ENCODE assay signal across 18 cellular contexts in the genomic region with DNA sequence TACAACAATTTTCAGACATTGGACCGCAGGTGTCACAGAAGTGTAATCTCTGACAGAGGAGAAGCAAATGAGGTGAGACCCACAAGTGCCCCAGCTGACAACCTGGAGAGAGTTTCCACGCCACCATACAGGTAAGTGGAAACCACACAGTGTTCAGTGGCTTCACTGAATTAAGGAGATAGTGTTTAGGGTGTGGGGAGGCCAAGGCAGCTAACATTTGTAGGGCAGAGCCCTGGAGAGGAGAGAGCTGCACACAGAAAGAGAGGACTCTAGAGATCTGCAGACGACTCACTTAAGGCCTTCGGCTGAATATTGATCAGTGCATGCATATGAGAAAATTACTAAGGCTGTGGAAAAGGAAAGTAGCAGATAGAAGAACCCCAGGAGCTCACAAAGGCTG.
DNase-seq lines count a peak whose midpoint lies in the region; ATAC-seq and TF ChIP-seq lines count a peak whose summit lies in the region.
"Had no signal": no experiment of that assay in that cellular context is flagged by ENCODE, and none has a peak within 500 bp of the region (broad histone marks: within the 10 kb centered on the region; RNA-seq: fewer than 3 reads in every experiment).

No MANE protein-coding gene starts in this region.

- H3K4me1 Mint-ChIP-seq in activated CD8-positive, alpha-beta T cell treated with anti-CD3 and anti-CD28 coated beads, Interleukin-2, amount 10 ng/mL, durations not matched to agents 7 days and 5 days (ENCODE audit: low read depth): peaks cover 15% of the 10 kb centered on the region
- H3K4me1 Mint-ChIP-seq in osteocyte (ENCODE audit: unreplicated experiment): peaks cover 16% of the 10 kb centered on the region
- peaks cover 0 to 9% of the 10 kb centered on the region in 2 donors for H3K4me1 Mint-ChIP-seq in effector memory CD8-positive, alpha-beta T cell (ENCODE audit: low read depth in 2 of 2)

- no peak for TF ChIP-seq EP300 in esophagus muscularis mucosa (IDR thresholded peaks at IDR 0.05)

- no peak for TF ChIP-seq POLR2A in esophagus muscularis mucosa (IDR thresholded peaks at IDR 0.05; ENCODE audit: low read depth)

- H3K9me3 Mint-ChIP-seq in activated CD8-positive, alpha-beta T cell treated with anti-CD3 and anti-CD28 coated beads, Interleukin-2, amount 10 ng/mL, durations not matched to agents 7 days and 5 days (ENCODE audit: insufficient read depth): peaks cover 12% of the 10 kb centered on the region
- H3K9me3 Mint-ChIP-seq in osteocyte (ENCODE audit: unreplicated experiment): peaks cover 7% of the 10 kb centered on the region
- H3K9me3 Mint-ChIP-seq in effector memory CD8-positive, alpha-beta T cell: peaks cover 4 to 8% of the 10 kb centered on the region in 2 donors

- TF ChIP-seq CTCF in esophagus muscularis mucosa (IDR thresholded peaks at IDR 0.05): no peak
- no peak for TF ChIP-seq CTCF in osteocyte (IDR thresholded peaks at IDR 0.05)

- peaks cover 36% of the 10 kb centered on the region for H3K27me3 Mint-ChIP-seq in activated CD8-positive, alpha-beta T cell treated with anti-CD3 and anti-CD28 coated beads, Interleukin-2, amount 10 ng/mL, durations not matched to agents 7 days and 5 days (ENCODE audit: low read depth)
- peaks cover 45% of the 10 kb centered on the region for H3K27me3 Mint-ChIP-seq in osteocyte (ENCODE audit: unreplicated experiment)
- H3K27me3 Mint-ChIP-seq in effector memory CD8-positive, alpha-beta T cell: peaks cover 0 to 38% of the 10 kb centered on the region in 2 donors

- H3K36me3 Mint-ChIP-seq in activated CD8-positive, alpha-beta T cell treated with anti-CD3 and anti-CD28 coated beads, Interleukin-2, amount 10 ng/mL, durations not matched to agents 7 days and 5 days (ENCODE audit: low read depth): no peaks in the 10 kb centered on the region
- no peaks in the 10 kb centered on the region for H3K36me3 Mint-ChIP-seq in osteocyte (ENCODE audit: unreplicated experiment)
- peaks cover 2% of the 10 kb centered on the region for H3K36me3 Mint-ChIP-seq in effector memory CD8-positive, alpha-beta T cell (ENCODE audit: insufficient read depth)

- 76% methylated on average over 4 of the region's 4 CpGs for WGBS in esophagus muscularis mucosa

- H3K9me3 ChIP-seq in esophagus muscularis mucosa: peaks cover 0 to 15% (median 8%) of the 10 kb centered on the region in 4 donors

- H3K27ac ChIP-seq in esophagus muscularis mucosa (replicated peaks in 1 of 4): no peak overlapping the region

- no peaks in the 10 kb centered on the region for H3K27me3 ChIP-seq in esophagus muscularis mucosa

- peaks cover 25 to 44% (median 35%) of the 10 kb centered on the region in 4 donors for H3K4me1 ChIP-seq in esophagus muscularis mucosa
- H3K4me1 ChIP-seq: Caco-2 had no signal

- intact Hi-C loops in esophagus muscularis mucosa (cut with DNase I): no loop called here

- POLR2A ChIA-PET in activated CD8-positive, alpha-beta T cell treated with anti-CD3 and anti-CD28 coated beads, Interleukin-2, amount 10 ng/mL, durations not matched to agents 7 days and 5 days (lab: Charles Lee): no interaction called here

- CTCF ChIA-PET in activated CD8-positive, alpha-beta T cell treated with anti-CD3 and anti-CD28 coated beads, Interleukin-2, amount 10 ng/mL, durations not matched to agents 7 days and 5 days (lab: Charles Lee): interaction anchor here (0.8 to 1.5 kb wide), 3 partner anchors 10 to 187 kb away, joined by 3 to 6 read pairs (median 3); no protein-coding TSS in a partner anchor

- H3K4me3 Mint-ChIP-seq in activated CD8-positive, alpha-beta T cell treated with anti-CD3 and anti-CD28 coated beads, Interleukin-2, amount 10 ng/mL, durations not matched to agents 7 days and 5 days: no peak overlapping the region
- no peak overlapping the region for H3K4me3 Mint-ChIP-seq in osteocyte (ENCODE audit: unreplicated experiment)
- no peak overlapping the region for H3K4me3 Mint-ChIP-seq in effector memory CD8-positive, alpha-beta T cell
- H3K4me3 Mint-ChIP-seq: CD4-positive, CD25-positive, alpha-beta regulatory T cell; HFFc6 had no signal

- no peak for ATAC-seq in activated CD8-positive, alpha-beta T cell treated with anti-CD3 and anti-CD28 coated beads, Interleukin-2, amount 10 ng/mL, durations not matched to agents 7 days and 5 days
- ATAC-seq in GM21576 (IDR thresholded peaks at IDR 0.05; ENCODE audit: unreplicated experiment): no peak
- no peak for ATAC-seq in effector memory CD8-positive, alpha-beta T cell (replicated peaks)
- ATAC-seq: K562, Panc1 had no signal

- no peaks in the 10 kb centered on the region for H3K36me3 ChIP-seq in esophagus muscularis mucosa

- peak; percentile 2 for DNase-seq in stimulated activated CD4-positive, alpha-beta T cell treated with anti-CD3 and anti-CD28 coated beads, Interleukin-4, amount 100 ng/mL, for 24 hours
- DNase-seq in stimulated activated CD4-positive, alpha-beta T cell treated with anti-CD3 and anti-CD28 coated beads, Interleukin-15, amount 100 ng/mL, for 24 hours: no peak
- peak; percentile 7 for DNase-seq in activated CD8-positive, alpha-beta T cell treated with anti-CD3 and anti-CD28 coated beads, Interleukin-2, amount 10 ng/mL, durations not matched to agents 7 days and 5 days
- DNase-seq in esophagus muscularis mucosa (ENCODE audit: extremely low spot score) (peak; percentile 29), osteocyte (ENCODE audit: extremely low spot score, unreplicated experiment) (no peak)
- DNase-seq in effector memory CD8-positive, alpha-beta T cell: no peak
- DNase-seq: Caco-2; CD4-positive, CD25-positive, alpha-beta regulatory T cell; EL; HFFc6; MV-4-11; NCI-H1417 treated with DMSO at 0.1 percent for 48 hours; NCI-H2081; NCI-H510A; SHP77 had no signal

- no peak overlapping the region for H3K27ac Mint-ChIP-seq in activated CD8-positive, alpha-beta T cell treated with anti-CD3 and anti-CD28 coated beads, Interleukin-2, amount 10 ng/mL, durations not matched to agents 7 days and 5 days
- no peak overlapping the region for H3K27ac Mint-ChIP-seq in osteocyte (ENCODE audit: unreplicated experiment)
- H3K27ac Mint-ChIP-seq in effector memory CD8-positive, alpha-beta T cell: no peak overlapping the region
- H3K27ac Mint-ChIP-seq: CD4-positive, CD25-positive, alpha-beta regulatory T cell; HFFc6 had no signal

- H3K4me3 ChIP-seq in esophagus muscularis mucosa: no peak overlapping the region
- H3K4me3 ChIP-seq: K562 had no signal

Comparison
In these comparisons a context has a peak if more than half of its experiments do, and no peak if none do; other contexts are left out.
1. DNase-seq: peak in stimulated activated CD4-positive, alpha-beta T cell treated with anti-CD3 and anti-CD28 coated beads, Interleukin-4, amount 100 ng/mL, for 24 hours (single experiment), activated CD8-positive, alpha-beta T cell treated with anti-CD3 and anti-CD28 coated beads, Interleukin-2, amount 10 ng/mL, durations not matched to agents 7 days and 5 days (single experiment) and esophagus muscularis mucosa (single experiment); none in stimulated activated CD4-positive, alpha-beta T cell treated with anti-CD3 and anti-CD28 coated beads, Interleukin-15, amount 100 ng/mL, for 24 hours (single experiment), osteocyte (single experiment) and effector memory CD8-positive, alpha-beta T cell (0 of 3).